In the genomic region with DNA sequence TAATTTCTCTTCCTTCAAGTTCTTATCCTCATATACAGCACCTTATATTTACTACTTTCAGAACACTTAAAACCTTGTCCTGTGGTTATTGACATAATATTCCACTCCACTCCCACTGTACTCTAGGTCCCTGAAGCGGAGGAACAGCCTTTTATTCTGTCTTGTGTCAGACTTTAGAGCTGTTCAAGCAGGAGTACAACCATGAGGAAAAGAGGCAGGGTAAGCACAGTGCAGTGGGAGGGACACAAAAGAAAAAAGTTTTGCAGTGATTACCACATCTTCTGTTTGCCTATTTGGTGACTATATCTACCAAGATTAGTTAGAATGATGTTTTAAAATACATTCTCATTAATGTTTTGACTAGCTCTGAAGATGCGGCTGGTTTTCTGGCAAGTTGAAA, we compare ENCODE assay signal across 1 cellular context.
TF ChIP-seq lines count a peak whose summit lies in the region.

No MANE protein-coding gene starts in this region.

TF ChIP-seq in WTC11, 78 proteins besides CTCF, POLR2A, EP300 and RAD21 (continued from another document):
- TF ChIP-seq ZNF281 (CRISPR knock-in tag; IDR thresholded peaks at IDR 0.05) (no peak), ZBTB21 (CRISPR knock-in tag; IDR thresholded peaks at IDR 0.05; ENCODE audit: borderline replicate concordance) (no peak)
